Comparison of ENCODE assay signal across 17 cellular contexts in genomic region chr10:96683065-96683464, GRCh38. TPM values are rescaled to one million over a fixed set of nuclear protein-coding genes. Genes with fewer than 3 reads are reported as not detected.
DNase-seq lines count a peak whose midpoint lies in the region; ATAC-seq and TF ChIP-seq lines count a peak whose summit lies in the region.
"Had no signal": no experiment of that assay in that cellular context is flagged by ENCODE, and none has a peak within 500 bp of the region (broad histone marks: within the 10 kb centered on the region; RNA-seq: fewer than 3 reads in every experiment).

No MANE protein-coding gene starts in this region.

- H3K4me3 ChIP-seq in AG09309 (ENCODE audit: control insufficient read depth, low read depth, low read length) (no peak overlapping the region), astrocyte of the spinal cord (ENCODE audit: low read depth, low read length) (no peak overlapping the region)

- H3K27me3 Mint-ChIP-seq in memory B cell: no peaks in the 10 kb centered on the region
- H3K27me3 Mint-ChIP-seq in CD14-positive monocyte (ENCODE audit: low read depth in 3 of 3): no peaks in the 10 kb centered on the region

- H3K9me3 Mint-ChIP-seq in memory B cell: peaks cover 2% of the 10 kb centered on the region
- peaks cover 0 to 2% (median 0%) of the 10 kb centered on the region in 7 donors for H3K9me3 Mint-ChIP-seq in CD14-positive monocyte

- H3K4me3 Mint-ChIP-seq in memory B cell (no peak overlapping the region), CD14-positive monocyte (no peak overlapping the region)
- H3K4me3 Mint-ChIP-seq: brain; T-helper 1 cell treated with Interleukin-12 subunit alpha and Interleukin-12 subunit beta and Interleukin-4 antibody, amounts not matched to agents 30 μg/mL and 1 μg/mL, for 36 hours had no signal

- peak; percentile 81 for DNase-seq in AG09309 (ENCODE audit: low read depth)
- DNase-seq in HS-27A (ENCODE audit: low read depth): peak; percentile 47
- DNase-seq in astrocyte of the spinal cord (ENCODE audit: low read depth, low spot score): peak; percentile 42
- DNase-seq in memory B cell (ENCODE audit: low spot score in 2 of 2): no peak
- DNase-seq in Right ventricle myocardium superior: no peak
- no peak for DNase-seq in NCI-H1436 (lab: John Stamatoyannopoulos, UW)
- DNase-seq in CD14-positive monocyte (ENCODE audit: low spot score): no peak
- DNase-seq: activated effector memory CD4-positive, alpha-beta T cell treated with anti-CD3 and anti-CD28 coated beads, Interleukin-2, amount 50 U/mL, for 16 hours; AML-193; midbrain; NCI-H1417 treated with DMSO at 0.1 percent for 48 hours; nucleus accumbens; right cardiac atrium had no signal

- in situ Hi-C loops in astrocyte of the spinal cord (cut with HindIII; ENCODE audit: low sequenced_read_pairs): no loop called here

- peaks cover 73% of the 10 kb centered on the region for H3K4me1 Mint-ChIP-seq in memory B cell
- H3K4me1 Mint-ChIP-seq in CD14-positive monocyte: peaks cover 63% of the 10 kb centered on the region

- no peak for ATAC-seq in memory B cell (ENCODE audit: low read depth)
- ATAC-seq in GM21367 (IDR thresholded peaks at IDR 0.05; ENCODE audit: unreplicated experiment): no peak
- ATAC-seq in Right ventricle myocardium superior (ENCODE audit: poor library complexity): no peak
- ATAC-seq: right cardiac atrium had no signal

- intact Hi-C loops in Right ventricle myocardium superior (cut with DNase I): no loop called here
- intact Hi-C loops in CD14-positive monocyte (cut with micrococcal nuclease): no loop called here

- H3K36me3 Mint-ChIP-seq in memory B cell: peaks cover 32% of the 10 kb centered on the region
- peaks cover 40 to 47% of the 10 kb centered on the region in 2 donors for H3K36me3 Mint-ChIP-seq in CD14-positive monocyte
- H3K36me3 Mint-ChIP-seq: brain had no signal

- H3K27ac Mint-ChIP-seq in memory B cell: peak overlapping the region; percentile 79
- H3K27ac Mint-ChIP-seq in CD14-positive monocyte: peak overlapping the region in 1 of 7 donors; percentile 0
- H3K27ac Mint-ChIP-seq: T-helper 1 cell treated with Interleukin-12 subunit alpha and Interleukin-12 subunit beta and Interleukin-4 antibody, amounts not matched to agents 30 μg/mL and 1 μg/mL, for 36 hours had no signal

- TF ChIP-seq CTCF in AG09309 (IDR thresholded peaks at IDR 0.05; ENCODE audit: control insufficient read depth, insufficient read depth, low read depth, low read length, missing control alignments): no peak
- TF ChIP-seq CTCF in astrocyte of the spinal cord (IDR thresholded peaks at IDR 0.05; ENCODE audit: low read depth, low read length): no peak
- TF ChIP-seq CTCF in CD14-positive monocyte (IDR thresholded peaks at IDR 0.05): no peak

RNA-seq across cellular contexts. Expression of gene PIK3AP1, which starts 37.2 kb away (rescaled TPM):
- 6.9 TPM for total RNA-seq in Right ventricle myocardium superior
- 100 to 1,000 TPM in 1 of 2 donors, 10 to 100 TPM in 1; 95.5 to 157 TPM for polyA plus RNA-seq in CD14-positive monocyte
- total RNA-seq: dermis blood vessel endothelial cell had no signal

Comparison
In these comparisons a context has a peak if more than half of its experiments do, and no peak if none do; other contexts are left out.
1. DNase-seq: peak in AG09309 (single experiment), HS-27A (single experiment) and astrocyte of the spinal cord (single experiment); none in memory B cell (0 of 2), Right ventricle myocardium superior (single experiment), NCI-H1436 (single experiment) and CD14-positive monocyte (single experiment).